ENCODE assay signal across 8 cellular contexts in the genomic region with DNA sequence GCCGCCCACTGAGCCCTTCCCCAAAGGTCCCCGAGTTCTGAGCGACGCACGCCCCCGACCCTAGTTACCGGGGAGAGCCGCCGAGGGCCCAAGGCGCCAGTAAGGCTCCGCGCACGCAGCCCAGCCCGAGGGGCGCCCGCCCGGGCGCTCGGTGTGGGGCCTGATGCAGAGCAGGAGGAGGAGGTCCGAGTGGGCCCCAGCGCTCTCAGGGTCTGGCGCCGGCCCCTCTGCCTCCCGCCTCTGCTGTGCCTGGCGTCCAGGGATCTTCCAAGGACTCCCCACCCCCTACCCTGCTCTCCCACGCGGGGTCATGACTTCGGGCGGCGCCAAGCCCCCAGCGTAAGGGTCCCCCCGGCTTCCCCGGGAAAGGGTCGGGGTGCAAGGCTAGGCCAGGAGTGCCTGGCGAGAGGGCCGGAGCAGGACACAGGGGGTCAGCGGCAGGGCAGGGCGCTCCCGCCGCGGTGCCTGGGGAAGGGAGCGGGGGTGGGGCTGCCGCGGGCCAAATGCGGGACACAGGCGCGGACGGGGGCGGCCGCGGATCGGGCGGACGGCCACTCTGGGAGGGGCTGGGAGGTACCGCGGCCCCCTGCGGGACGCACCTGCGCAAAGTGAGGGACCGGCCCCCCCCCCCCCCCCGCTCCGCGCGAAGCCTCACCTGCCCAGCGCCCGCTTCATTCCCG. TPM values are rescaled to one million over a fixed set of nuclear protein-coding genes. Genes with fewer than 3 reads are reported as not detected.
DNase-seq lines count a peak whose midpoint lies in the region; ATAC-seq and TF ChIP-seq lines count a peak whose summit lies in the region.

No MANE protein-coding gene starts in this region.

- H3K4me1 Mint-ChIP-seq in GM23338 (peaks cover 9% of the 10 kb centered on the region), mesothelial cell of epicardium (peaks cover 12% of the 10 kb centered on the region)
- H3K4me1 Mint-ChIP-seq in activated CD4-positive, alpha-beta T cell treated with anti-CD3 and anti-CD28 coated beads, Interleukin-2, amount 10 ng/mL, durations not matched to agents 24 days and 14 days = peaks cover 16% of the 10 kb centered on the region

- H3K9me2 ChIP-seq in GM23338 (ENCODE audit: insufficient read depth) (no peaks in the 10 kb centered on the region), Karpas-422 (replicated peaks; ENCODE audit: insufficient read depth, low read length) (no peaks in the 10 kb centered on the region)

- H3K9ac ChIP-seq in Karpas-422 (ENCODE audit: low read length) = peak overlapping the region; percentile 95
- H3K9ac ChIP-seq in stomach smooth muscle (ENCODE audit: low read length in 2 of 2) = peak overlapping the region; percentile 60 to 66

- TF ChIP-seq CTCF in GM10266 (IDR thresholded peaks at IDR 0.05; ENCODE audit: control insufficient read depth, insufficient read depth, low read depth, missing control alignments) (no peak), GM23338 (conservative IDR thresholded peaks at IDR 0.05; ENCODE audit: low read depth in 2 of 2) (no peak), mesothelial cell of epicardium (IDR thresholded peaks at IDR 0.05; ENCODE audit: unreplicated experiment) (no peak)

- H3K79me2 ChIP-seq in GM23338 (replicated peaks; ENCODE audit: insufficient read depth) (peaks cover 48% of the 10 kb centered on the region), Karpas-422 (ENCODE audit: low read length) (peaks cover 53% of the 10 kb centered on the region)

- H3K27ac Mint-ChIP-seq in GM23338 (no peak overlapping the region), mesothelial cell of epicardium (peak overlapping the region; percentile 91)
- H3K27ac Mint-ChIP-seq in activated CD4-positive, alpha-beta T cell treated with anti-CD3 and anti-CD28 coated beads, Interleukin-2, amount 10 ng/mL, durations not matched to agents 24 days and 14 days = no peak overlapping the region

- H3K27me3 ChIP-seq in GM23338 (ENCODE audit: insufficient read depth) (no peaks in the 10 kb centered on the region), Karpas-422 (ENCODE audit: low read length) (no peaks in the 10 kb centered on the region), ectodermal cell (ENCODE audit: control insufficient read depth, insufficient read depth, low read length, poor library complexity, severe bottlenecking) (peaks cover 4% of the 10 kb centered on the region), stomach smooth muscle (ENCODE audit: control insufficient read depth in 1 of 2, insufficient read depth in 2 of 2, low read length in 2 of 2) (no peaks in the 10 kb centered on the region)

- H3K9me3 Mint-ChIP-seq in GM23338 (no peaks in the 10 kb centered on the region; the same call in 1 of the 3 replicates), mesothelial cell of epicardium (no peaks in the 10 kb centered on the region)
- H3K9me3 Mint-ChIP-seq in activated CD4-positive, alpha-beta T cell treated with anti-CD3 and anti-CD28 coated beads, Interleukin-2, amount 10 ng/mL, durations not matched to agents 24 days and 14 days = no peaks in the 10 kb centered on the region

- H2AFZ ChIP-seq in GM23338 (peak overlapping the region; percentile 80), Karpas-422 (ENCODE audit: low read length) (no peak overlapping the region)

- peak overlapping the region; percentile 52 for H3K4me3 ChIP-seq in GM23338
- peak overlapping the region; percentile 99 for H3K4me3 ChIP-seq in Karpas-422 (ENCODE audit: low read length)
- H3K4me3 ChIP-seq in ectodermal cell (ENCODE audit: insufficient read depth, low read depth, low read length) = peak overlapping the region; percentile 88
- H3K4me3 ChIP-seq in stomach smooth muscle (ENCODE audit: low read length in 2 of 2) = peak overlapping the region; percentile 74 to 82

- H3K27ac ChIP-seq in GM23338 (ENCODE audit: low read depth) = no peak overlapping the region
- H3K27ac ChIP-seq in Karpas-422 (ENCODE audit: low read length) = peak overlapping the region; percentile 62
- H3K27ac ChIP-seq in ectodermal cell (ENCODE audit: insufficient read depth, low read depth, low read length, poor library complexity, severe bottlenecking) = peak overlapping the region; percentile 69
- H3K27ac ChIP-seq in stomach smooth muscle (ENCODE audit: low read length) = peak overlapping the region; percentile 66

- DNase-seq in GM10266 (ENCODE audit: extremely low spot score) = peak; percentile 45
- DNase-seq in GM23338 (ENCODE audit: low spot score) = peak; percentile 61
- peak; percentile 68 for DNase-seq in Karpas-422
- peak; percentile 78 for DNase-seq in activated CD4-positive, alpha-beta T cell treated with anti-CD3 and anti-CD28 coated beads, Interleukin-2, amount 10 ng/mL, durations not matched to agents 24 days and 14 days
- DNase-seq in mesothelial cell of epicardium (ENCODE audit: low spot score in 2 of 2, unreplicated experiment in 2 of 2) = peak; percentile 25 to 63
- DNase-seq in A172 (ENCODE audit: low spot score) = no peak

- no peaks in the 10 kb centered on the region; the same call in 1 of the 2 replicates for H3F3A ChIP-seq in GM23338 (replicated peaks; ENCODE audit: low read depth)

- intact Hi-C loops in activated CD4-positive, alpha-beta T cell treated with anti-CD3 and anti-CD28 coated beads, Interleukin-2, amount 10 ng/mL, durations not matched to agents 24 days and 14 days (cut with micrococcal nuclease) = loop anchor here (1.0 to 5.0 kb wide), 9 partner anchors 17 to 443 kb away; a partner anchor contains a TSS

- peak; percentile 67 for ATAC-seq in GM23338

- H3K27me3 Mint-ChIP-seq in GM23338 (ENCODE audit: insufficient read depth, low read depth, poor library complexity) (peaks cover 4% of the 10 kb centered on the region), mesothelial cell of epicardium (ENCODE audit: low read depth) (no peaks in the 10 kb centered on the region)
- no peaks in the 10 kb centered on the region for H3K27me3 Mint-ChIP-seq in activated CD4-positive, alpha-beta T cell treated with anti-CD3 and anti-CD28 coated beads, Interleukin-2, amount 10 ng/mL, durations not matched to agents 24 days and 14 days

- whole genome bisulfite sequencing in ectodermal cell, 2 experiments = 0 to 1% methylated on average over 67 of the region's 67 CpGs

- H3K4me3 Mint-ChIP-seq in GM23338 (peak overlapping the region; percentile 83), mesothelial cell of epicardium (peak overlapping the region; percentile 80)
- H3K4me3 Mint-ChIP-seq in activated CD4-positive, alpha-beta T cell treated with anti-CD3 and anti-CD28 coated beads, Interleukin-2, amount 10 ng/mL, durations not matched to agents 24 days and 14 days = peak overlapping the region; percentile 90

- H4K20me1 ChIP-seq in GM23338 (replicated peaks; ENCODE audit: insufficient read depth) = peaks cover 20% of the 10 kb centered on the region
- H4K20me1 ChIP-seq in Karpas-422 (ENCODE audit: insufficient read depth, low read depth, low read length) = peaks cover 8% of the 10 kb centered on the region

- H3K4me1 ChIP-seq in GM23338 (ENCODE audit: insufficient read depth) (peaks cover 11% of the 10 kb centered on the region), Karpas-422 (ENCODE audit: low read length) (peaks cover 29% of the 10 kb centered on the region), ectodermal cell (ENCODE audit: control insufficient read depth, insufficient read depth, low read length) (no peaks in the 10 kb centered on the region), stomach smooth muscle (ENCODE audit: control insufficient read depth, insufficient read depth, low read length) (peaks cover 8% of the 10 kb centered on the region)

- no peaks in the 10 kb centered on the region for H3K9me3 ChIP-seq in Karpas-422 (ENCODE audit: low read length)
- no peaks in the 10 kb centered on the region for H3K9me3 ChIP-seq in ectodermal cell (ENCODE audit: control insufficient read depth, low read length)
- no peaks in the 10 kb centered on the region for H3K9me3 ChIP-seq in stomach smooth muscle (ENCODE audit: control insufficient read depth in 2 of 2, low read length in 2 of 2)

- H3K36me3 ChIP-seq in GM23338 (ENCODE audit: insufficient read depth) = no peaks in the 10 kb centered on the region
- H3K36me3 ChIP-seq in Karpas-422 (ENCODE audit: insufficient read depth, low read length) = peaks cover 8% of the 10 kb centered on the region; the same call in 1 of the 2 replicates
- no peaks in the 10 kb centered on the region for H3K36me3 ChIP-seq in ectodermal cell (ENCODE audit: control insufficient read depth, insufficient read depth, low read length)
- peaks cover 0 to 2% of the 10 kb centered on the region in 2 donors for H3K36me3 ChIP-seq in stomach smooth muscle (ENCODE audit: control insufficient read depth in 2 of 2, insufficient read depth in 2 of 2, low read length in 2 of 2)

- peak overlapping the region; percentile 80 for H3K4me2 ChIP-seq in GM23338
- peak overlapping the region; percentile 86 for H3K4me2 ChIP-seq in Karpas-422 (ENCODE audit: low read depth, low read length, poor library complexity, severe bottlenecking)

- H3K36me3 Mint-ChIP-seq in GM23338 (ENCODE audit: low read depth) (peaks cover 18% of the 10 kb centered on the region), mesothelial cell of epicardium (peaks cover 10% of the 10 kb centered on the region)
- peaks cover 7% of the 10 kb centered on the region for H3K36me3 Mint-ChIP-seq in activated CD4-positive, alpha-beta T cell treated with anti-CD3 and anti-CD28 coated beads, Interleukin-2, amount 10 ng/mL, durations not matched to agents 24 days and 14 days (ENCODE audit: low read depth)

RNA-seq across cellular contexts. Expression of a gene that starts 0.6 kb away (rescaled TPM):
- 57.8 and 63.8 TPM in 2 replicates for total RNA-seq in GM23338 (2014; rRNA removed; shearing (Covaris generic))
- 40.2 and 40.8 TPM in 2 replicates for polyA plus RNA-seq in GM23338 (2016; fragmentation: Nextera tagmentation; extraction: Ambion mirVana)
- 26.1 and 35.9 TPM in 2 replicates for total RNA-seq in Karpas-422 (2014; rRNA removed; shearing (Covaris generic); ENCODE audit: low replicate concordance)
- 28.7 and 30.0 TPM in 2 replicates for total RNA-seq in activated CD4-positive, alpha-beta T cell treated with anti-CD3 and anti-CD28 coated beads, Interleukin-2, amount 10 ng/mL, durations not matched to agents 24 days and 14 days
- 43.6 TPM for polyA plus RNA-seq in ectodermal cell (2013, experiment 1 of 4)
- 44.7 TPM for polyA plus RNA-seq in ectodermal cell (2013, experiment 2 of 4)
- 37.0 TPM for polyA plus RNA-seq in ectodermal cell (2013, experiment 3 of 4)
- 33.2 TPM for polyA plus RNA-seq in ectodermal cell (2013, experiment 4 of 4)
- total RNA-seq in mesothelial cell of epicardium = 47.1 to 58.0 TPM (median 51.7 TPM) in 3 replicates
- 90.9 and 105 TPM in 2 replicates for total RNA-seq in A172 (2014; rRNA removed; shearing (Covaris generic))

RNA-seq across cellular contexts. Expression of a gene that starts 17.5 kb away (rescaled TPM):
- 62.5 and 65.4 TPM in 2 replicates for total RNA-seq in GM23338 (2014; rRNA removed; shearing (Covaris generic))
- polyA plus RNA-seq in GM23338 (2016; fragmentation: Nextera tagmentation; extraction: Ambion mirVana) = 31.7 and 32.0 TPM in 2 replicates
- 10.2 and 14.4 TPM in 2 replicates for total RNA-seq in Karpas-422 (2014; rRNA removed; shearing (Covaris generic); ENCODE audit: low replicate concordance)
- 43.0 and 43.2 TPM in 2 replicates for total RNA-seq in activated CD4-positive, alpha-beta T cell treated with anti-CD3 and anti-CD28 coated beads, Interleukin-2, amount 10 ng/mL, durations not matched to agents 24 days and 14 days
- polyA plus RNA-seq in ectodermal cell (2013, experiment 1 of 4) = 57.6 TPM
- 53.0 TPM for polyA plus RNA-seq in ectodermal cell (2013, experiment 2 of 4)
- 30.9 TPM for polyA plus RNA-seq in ectodermal cell (2013, experiment 3 of 4)
- polyA plus RNA-seq in ectodermal cell (2013, experiment 4 of 4) = 29.9 TPM
- 13.7 to 15.5 TPM (median 13.7 TPM) in 3 replicates for total RNA-seq in mesothelial cell of epicardium
- total RNA-seq in A172 (2014; rRNA removed; shearing (Covaris generic)) = 42.6 and 48.4 TPM in 2 replicates
